1 cellular context compared by ENCODE assay signal in the genomic region with DNA sequence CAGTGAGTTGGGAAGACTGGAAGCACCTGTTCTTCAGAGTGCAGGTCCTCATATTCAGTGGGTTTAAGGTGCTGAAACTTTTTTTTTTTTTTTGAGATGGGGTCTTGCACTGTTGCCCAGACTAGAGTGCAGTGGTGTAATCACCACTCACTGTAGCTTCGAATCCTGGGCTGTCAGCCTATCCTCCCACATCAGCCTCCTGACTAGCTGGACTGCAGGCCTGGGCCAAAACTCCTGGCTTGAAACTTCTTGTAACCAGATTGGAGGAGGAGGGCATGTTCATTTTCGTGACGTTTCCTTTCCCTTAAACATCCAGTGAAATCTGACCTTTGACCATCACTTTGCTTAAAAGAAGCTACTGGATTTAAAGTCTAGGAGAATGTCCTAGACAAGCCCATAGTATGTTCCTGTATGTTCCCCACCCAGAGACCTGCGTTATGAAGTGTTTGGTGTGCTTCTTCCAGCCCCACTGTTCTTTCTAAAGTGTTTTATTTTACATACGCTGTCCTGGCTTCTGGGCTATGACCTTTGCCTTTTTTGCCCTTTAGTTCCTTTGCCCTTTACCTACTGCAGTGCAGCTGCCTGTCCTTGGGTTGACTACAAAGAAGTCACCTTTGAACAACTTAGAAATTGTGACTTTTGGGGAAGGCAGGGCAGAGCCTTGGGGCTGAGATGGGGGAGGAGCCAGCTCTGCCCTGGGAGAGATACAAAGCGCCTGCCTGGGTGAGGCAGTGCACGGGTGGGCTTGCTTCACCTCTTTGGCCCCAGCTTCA.
A peak's percentile ranks its signal among the peaks of the same experiment; 100 is the strongest.
TF ChIP-seq lines count a peak whose summit lies in the region.

No MANE protein-coding gene starts in this region.

TF ChIP-seq in HepG2, 621 proteins besides CTCF, POLR2A, EP300 and RAD21 (continues in another document):
- TF ChIP-seq HNRNPH1 (optimal IDR thresholded peaks at IDR 0.05; ENCODE audit: low read depth, low read length): no peak
- no peak for TF ChIP-seq FOXP1 (IDR thresholded peaks at IDR 0.05)
- no peak for TF ChIP-seq FOXP1 (CRISPR knock-in tag; IDR thresholded peaks at IDR 0.05)
- TF ChIP-seq CEBPG (CRISPR knock-in tag; IDR thresholded peaks at IDR 0.05): no peak
- TF ChIP-seq REXO4 (CRISPR knock-in tag; IDR thresholded peaks at IDR 0.05; ENCODE audit: borderline replicate concordance): no peak
- TF ChIP-seq ZSCAN29 (CRISPR knock-in tag; conservative IDR thresholded peaks at IDR 0.05): no peak
- TF ChIP-seq, protein P1, sequence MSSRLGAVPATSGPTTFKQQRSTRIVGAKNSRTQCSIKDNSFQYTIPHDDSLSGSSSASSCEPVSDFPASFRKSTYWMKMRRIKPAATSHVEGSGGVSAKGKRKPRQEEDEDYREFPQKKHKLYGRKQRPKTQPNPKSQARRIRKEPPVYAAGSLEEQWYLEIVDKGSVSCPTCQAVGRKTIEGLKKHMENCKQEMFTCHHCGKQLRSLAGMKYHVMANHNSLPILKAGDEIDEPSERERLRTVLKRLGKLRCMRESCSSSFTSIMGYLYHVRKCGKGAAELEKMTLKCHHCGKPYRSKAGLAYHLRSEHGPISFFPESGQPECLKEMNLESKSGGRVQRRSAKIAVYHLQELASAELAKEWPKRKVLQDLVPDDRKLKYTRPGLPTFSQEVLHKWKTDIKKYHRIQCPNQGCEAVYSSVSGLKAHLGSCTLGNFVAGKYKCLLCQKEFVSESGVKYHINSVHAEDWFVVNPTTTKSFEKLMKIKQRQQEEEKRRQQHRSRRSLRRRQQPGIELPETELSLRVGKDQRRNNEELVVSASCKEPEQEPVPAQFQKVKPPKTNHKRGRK (CRISPR knock-in tag; IDR thresholded peaks at IDR 0.05): no peak
- no peak; the same call in 1 of the 2 replicates for TF ChIP-seq NR2F6 (IDR thresholded peaks at IDR 0.05)
- TF ChIP-seq NR2F6 (CRISPR knock-in tag; IDR thresholded peaks at IDR 0.05): 0 out of 2 replicates have a peak, but pooled peaks have one; percentile 14
- no peak for TF ChIP-seq SIX4 (CRISPR knock-in tag; IDR thresholded peaks at IDR 0.05)
- TF ChIP-seq NR1H2 (CRISPR knock-in tag; IDR thresholded peaks at IDR 0.05; ENCODE audit: borderline replicate concordance, low read depth): no peak
- TF ChIP-seq PAWR (CRISPR knock-in tag; IDR thresholded peaks at IDR 0.05; ENCODE audit: borderline replicate concordance): no peak
- no peak for TF ChIP-seq ZNF264 (CRISPR knock-in tag; IDR thresholded peaks at IDR 0.05)
- peak; percentile 86 for TF ChIP-seq ESRRA (CRISPR knock-in tag; IDR thresholded peaks at IDR 0.05; ENCODE audit: low read depth)
- no peak for TF ChIP-seq ISX (CRISPR knock-in tag; conservative IDR thresholded peaks at IDR 0.05)
- TF ChIP-seq GABPA (IDR thresholded peaks at IDR 0.05; ENCODE audit: low read depth, low read length): no peak
- TF ChIP-seq GABPA (CRISPR knock-in tag; IDR thresholded peaks at IDR 0.05; ENCODE audit: low read depth): no peak
- no peak for TF ChIP-seq ARID5B (CRISPR knock-in tag; IDR thresholded peaks at IDR 0.05)
- TF ChIP-seq, protein P2, sequence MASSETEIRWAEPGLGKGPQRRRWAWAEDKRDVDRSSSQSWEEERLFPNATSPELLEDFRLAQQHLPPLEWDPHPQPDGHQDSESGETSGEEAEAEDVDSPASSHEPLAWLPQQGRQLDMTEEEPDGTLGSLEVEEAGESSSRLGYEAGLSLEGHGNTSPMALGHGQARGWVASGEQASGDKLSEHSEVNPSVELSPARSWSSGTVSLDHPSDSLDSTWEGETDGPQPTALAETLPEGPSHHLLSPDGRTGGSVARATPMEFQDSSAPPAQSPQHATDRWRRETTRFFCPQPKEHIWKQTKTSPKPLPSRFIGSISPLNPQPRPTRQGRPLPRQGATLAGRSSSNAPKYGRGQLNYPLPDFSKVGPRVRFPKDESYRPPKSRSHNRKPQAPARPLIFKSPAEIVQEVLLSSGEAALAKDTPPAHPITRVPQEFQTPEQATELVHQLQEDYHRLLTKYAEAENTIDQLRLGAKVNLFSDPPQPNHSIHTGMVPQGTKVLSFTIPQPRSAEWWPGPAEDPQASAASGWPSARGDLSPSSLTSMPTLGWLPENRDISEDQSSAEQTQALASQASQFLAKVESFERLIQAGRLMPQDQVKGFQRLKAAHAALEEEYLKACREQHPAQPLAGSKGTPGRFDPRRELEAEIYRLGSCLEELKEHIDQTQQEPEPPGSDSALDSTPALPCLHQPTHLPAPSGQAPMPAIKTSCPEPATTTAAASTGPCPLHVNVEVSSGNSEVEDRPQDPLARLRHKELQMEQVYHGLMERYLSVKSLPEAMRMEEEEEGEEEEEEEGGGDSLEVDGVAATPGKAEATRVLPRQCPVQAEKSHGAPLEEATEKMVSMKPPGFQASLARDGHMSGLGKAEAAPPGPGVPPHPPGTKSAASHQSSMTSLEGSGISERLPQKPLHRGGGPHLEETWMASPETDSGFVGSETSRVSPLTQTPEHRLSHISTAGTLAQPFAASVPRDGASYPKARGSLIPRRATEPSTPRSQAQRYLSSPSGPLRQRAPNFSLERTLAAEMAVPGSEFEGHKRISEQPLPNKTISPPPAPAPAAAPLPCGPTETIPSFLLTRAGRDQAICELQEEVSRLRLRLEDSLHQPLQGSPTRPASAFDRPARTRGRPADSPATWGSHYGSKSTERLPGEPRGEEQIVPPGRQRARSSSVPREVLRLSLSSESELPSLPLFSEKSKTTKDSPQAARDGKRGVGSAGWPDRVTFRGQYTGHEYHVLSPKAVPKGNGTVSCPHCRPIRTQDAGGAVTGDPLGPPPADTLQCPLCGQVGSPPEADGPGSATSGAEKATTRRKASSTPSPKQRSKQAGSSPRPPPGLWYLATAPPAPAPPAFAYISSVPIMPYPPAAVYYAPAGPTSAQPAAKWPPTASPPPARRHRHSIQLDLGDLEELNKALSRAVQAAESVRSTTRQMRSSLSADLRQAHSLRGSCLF (CRISPR knock-in tag; IDR thresholded peaks at IDR 0.05; ENCODE audit: borderline replicate concordance): no peak
- TF ChIP-seq NCOA5 (CRISPR knock-in tag; IDR thresholded peaks at IDR 0.05): no peak
- TF ChIP-seq ZNF709 (CRISPR knock-in tag; IDR thresholded peaks at IDR 0.05): no peak
- TF ChIP-seq POLR2AphosphoS5 (IDR thresholded peaks at IDR 0.05; ENCODE audit: low read depth, low read length): no peak
- no peak for TF ChIP-seq ZBTB33 (CRISPR knock-in tag; IDR thresholded peaks at IDR 0.05)
- TF ChIP-seq GATAD1 (CRISPR knock-in tag; IDR thresholded peaks at IDR 0.05): no peak
- TF ChIP-seq ZMAT3 (CRISPR knock-in tag; conservative IDR thresholded peaks at IDR 0.05): no peak
- peak; percentile 23; the same call in 1 of the 2 replicates for TF ChIP-seq ZNF687 (CRISPR knock-in tag; IDR thresholded peaks at IDR 0.05)
- no peak for TF ChIP-seq MIXL1 (CRISPR knock-in tag; IDR thresholded peaks at IDR 0.05)
- TF ChIP-seq CHCHD3 (CRISPR knock-in tag; IDR thresholded peaks at IDR 0.05): no peak
- TF ChIP-seq HOXA3 (CRISPR knock-in tag; IDR thresholded peaks at IDR 0.05): no peak
- no peak for TF ChIP-seq CAMTA2 (CRISPR knock-in tag; IDR thresholded peaks at IDR 0.05; ENCODE audit: borderline replicate concordance)
- no peak for TF ChIP-seq ZNF501 (CRISPR knock-in tag; IDR thresholded peaks at IDR 0.05)
- TF ChIP-seq ZBTB7A (CRISPR knock-in tag; IDR thresholded peaks at IDR 0.05): no peak
- TF ChIP-seq ZSCAN31 (CRISPR knock-in tag; IDR thresholded peaks at IDR 0.05; ENCODE audit: low read depth): no peak
- no peak for TF ChIP-seq RBAK (CRISPR knock-in tag; IDR thresholded peaks at IDR 0.05)
- no peak for TF ChIP-seq ATF3 (CRISPR knock-in tag; IDR thresholded peaks at IDR 0.05)
- no peak for TF ChIP-seq ZNF616 (CRISPR knock-in tag; IDR thresholded peaks at IDR 0.05; ENCODE audit: low read depth)
- no peak for TF ChIP-seq KDM1A (CRISPR knock-in tag; IDR thresholded peaks at IDR 0.05)
- TF ChIP-seq NFATC3 (CRISPR knock-in tag; IDR thresholded peaks at IDR 0.05): no peak
- TF ChIP-seq SOX13 (IDR thresholded peaks at IDR 0.05): no peak
- no peak for TF ChIP-seq SOX13 (CRISPR knock-in tag; conservative IDR thresholded peaks at IDR 0.05 in 1 of 2, IDR thresholded peaks at IDR 0.05 in 1 of 2)
- peak; percentile 27; the same call in 1 of the 2 replicates for TF ChIP-seq HNF4G (IDR thresholded peaks at IDR 0.05; ENCODE audit: borderline replicate concordance, low read depth, low read length)
- TF ChIP-seq HNF4G (CRISPR knock-in tag; IDR thresholded peaks at IDR 0.05; ENCODE audit: borderline replicate concordance, low read depth): no peak
- no peak for TF ChIP-seq KDM5A (IDR thresholded peaks at IDR 0.05; ENCODE audit: borderline replicate concordance, low read length)
- no peak for TF ChIP-seq AGO2 (optimal IDR thresholded peaks at IDR 0.05; ENCODE audit: low read depth, low read length)
- TF ChIP-seq ZBTB8A (CRISPR knock-in tag; IDR thresholded peaks at IDR 0.05; ENCODE audit: borderline replicate concordance, low read depth): no peak
- no peak for TF ChIP-seq GTF3A (CRISPR knock-in tag; conservative IDR thresholded peaks at IDR 0.05)
- TF ChIP-seq ZNF547 (CRISPR knock-in tag; IDR thresholded peaks at IDR 0.05): no peak
- TF ChIP-seq RARA (CRISPR knock-in tag; IDR thresholded peaks at IDR 0.05): 0 out of 2 replicates have a peak, but pooled peaks have one; percentile 23
- no peak for TF ChIP-seq GZF1 (CRISPR knock-in tag; IDR thresholded peaks at IDR 0.05)
- peak; percentile 59 for TF ChIP-seq HNF4A (CRISPR knock-in tag; IDR thresholded peaks at IDR 0.05)
